Comparison of ENCODE assay signal across 8 cellular contexts in the genomic region with DNA sequence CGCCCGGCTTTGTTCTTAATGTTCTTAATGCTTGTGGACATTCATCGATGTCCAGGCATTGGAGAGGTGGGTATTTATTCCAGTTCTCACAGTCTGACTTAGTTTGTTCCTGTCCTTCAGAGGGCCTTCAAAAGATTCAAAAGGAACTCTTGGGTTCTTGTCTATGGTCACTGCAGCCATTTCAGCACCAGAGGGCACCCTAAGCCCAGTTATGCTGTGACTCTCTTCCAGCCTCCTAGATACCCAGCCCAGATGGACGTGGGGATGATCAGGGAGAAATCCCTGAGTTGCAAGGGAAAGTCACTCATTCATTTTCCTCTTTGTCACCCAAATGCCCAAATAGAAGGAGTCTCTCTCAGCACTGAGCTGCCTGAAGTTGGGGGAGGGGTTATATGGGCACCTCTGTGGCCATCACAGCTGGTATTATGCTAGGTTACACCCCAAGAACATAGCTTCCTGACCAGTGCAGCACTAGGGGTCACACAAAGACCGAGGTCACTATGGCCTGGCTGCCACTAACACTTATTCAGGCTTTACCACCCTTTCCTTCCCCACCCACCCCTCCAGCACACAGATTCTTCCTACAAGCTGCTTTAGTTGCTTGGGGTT. TPM values are rescaled to one million over a fixed set of nuclear protein-coding genes. Genes with fewer than 3 reads are reported as not detected.
DNase-seq lines count a peak whose midpoint lies in the region; ATAC-seq and TF ChIP-seq lines count a peak whose summit lies in the region.

No MANE protein-coding gene starts in this region.

- no peak overlapping the region for H3K9ac ChIP-seq in adipocyte (ENCODE audit: low read length)

- no peaks in the 10 kb centered on the region for H3K4me1 ChIP-seq in HEK293 (ENCODE audit: control insufficient read depth, insufficient read depth, low read length)
- no peaks in the 10 kb centered on the region for H3K4me1 ChIP-seq in adipocyte (ENCODE audit: control insufficient read depth, insufficient read depth, low read length)
- no peaks in the 10 kb centered on the region for H3K4me1 ChIP-seq in left ventricle myocardium inferior

- TF ChIP-seq CTCF in GM06990 (IDR thresholded peaks at IDR 0.05; ENCODE audit: insufficient read depth, low read length, poor library complexity, severe bottlenecking) (peak; percentile 81), HEK293 (tag by site-specific recombination; IDR thresholded peaks at IDR 0.05) (peak; percentile 68; the same call in 1 of the 2 replicates), left ventricle myocardium inferior (IDR thresholded peaks at IDR 0.05; ENCODE audit: borderline replicate concordance) (peak; percentile 86), retinal pigment epithelial cell (conservative IDR thresholded peaks at IDR 0.05; ENCODE audit: low read depth, low read length) (peak; percentile 90)

- POLR2A ChIA-PET in HEK293 (lab: Yijun Ruan, JAX), result interaction anchor here (0.9 kb wide), 1 partner anchor 143 kb away, joined by 3 read pairs; no protein-coding TSS in a partner anchor

- H3K4me3 ChIP-seq in GM06990 (replicated peaks; ENCODE audit: low read depth, low read length) (no peak overlapping the region), HEK293 (ENCODE audit: low read depth, low read length) (no peak overlapping the region), adipocyte (ENCODE audit: low read length) (no peak overlapping the region), left ventricle myocardium inferior (no peak overlapping the region), retinal pigment epithelial cell (ENCODE audit: low read length) (no peak overlapping the region)

- H3K9me3 ChIP-seq in HEK293 (ENCODE audit: control insufficient read depth, insufficient read depth, low read depth, low read length), result no peaks in the 10 kb centered on the region
- no peaks in the 10 kb centered on the region for H3K9me3 ChIP-seq in adipocyte (ENCODE audit: control insufficient read depth, low read length)
- H3K9me3 ChIP-seq in left ventricle myocardium inferior (replicated peaks), result no peaks in the 10 kb centered on the region

- DNase-seq in GM06990 (ENCODE audit: extremely low read depth, insufficient read length) (peak; percentile 37), NCI-H1105 treated with DMSO at 0.1 percent for 48 hours (lab: John Stamatoyannopoulos, UW) (peak; percentile 65), SW480 (ENCODE audit: low spot score) (peak; percentile 75), adipocyte (ENCODE audit: low read depth) (peak; percentile 92), left ventricle myocardium inferior (peak; percentile 61), retinal pigment epithelial cell (ENCODE audit: low read depth) (peak; percentile 31)

- H3K36me3 ChIP-seq in GM06990 (ENCODE audit: control insufficient read depth, insufficient read depth, low read length) (no peaks in the 10 kb centered on the region), HEK293 (ENCODE audit: control insufficient read depth in 2 of 2, insufficient read depth in 1 of 2, low read length in 2 of 2) (no peaks in the 10 kb centered on the region), adipocyte (ENCODE audit: control insufficient read depth, insufficient read depth, low read length, severe bottlenecking) (no peaks in the 10 kb centered on the region), left ventricle myocardium inferior (no peaks in the 10 kb centered on the region)

- H3K27me3 ChIP-seq in GM06990 (replicated peaks; ENCODE audit: control insufficient read depth, insufficient read depth, low read length), result no peaks in the 10 kb centered on the region
- no peaks in the 10 kb centered on the region for H3K27me3 ChIP-seq in adipocyte (replicated peaks; ENCODE audit: control insufficient read depth, insufficient read depth, low read length)
- peaks cover 28% of the 10 kb centered on the region for H3K27me3 ChIP-seq in left ventricle myocardium inferior (ENCODE audit: low read depth)

- H3K27ac ChIP-seq in HEK293 (ENCODE audit: extremely low read depth, low read depth, low read length) (no peak overlapping the region), left ventricle myocardium inferior (replicated peaks) (no peak overlapping the region)

- no peak for ATAC-seq in HG03460 (IDR thresholded peaks at IDR 0.05; ENCODE audit: unreplicated experiment)

- CTCF ChIA-PET in HEK293 (lab: Yijun Ruan, JAX), result interaction anchor here (0.6 to 5.4 kb wide), 30 partner anchors 16 to 1151 kb away, joined by 3 to 70 read pairs (median 3); a partner anchor contains a TSS

- intact Hi-C loops in left ventricle myocardium inferior (cut with micrococcal nuclease), result loop anchor here (1.0 kb wide), 1 partner anchor 142 kb away; no protein-coding TSS in a partner anchor

TF ChIP-seq in HEK293, 187 proteins besides CTCF, POLR2A, EP300 and RAD21:
- 0 out of 2 replicates have a peak, but pooled peaks have one; percentile 19 for TF ChIP-seq ZNF660 (tag by site-specific recombination; IDR thresholded peaks at IDR 0.05)
- TF ChIP-seq ZNF248 (tag by site-specific recombination; IDR thresholded peaks at IDR 0.05), result no peak
- no peak for TF ChIP-seq ZNF791 (tag by site-specific recombination; IDR thresholded peaks at IDR 0.05)
- 0 out of 2 replicates have a peak, but pooled peaks have one; percentile 13 for TF ChIP-seq IKZF3 (tag by site-specific recombination; IDR thresholded peaks at IDR 0.05)
- TF ChIP-seq PRDM1 (tag by site-specific recombination; IDR thresholded peaks at IDR 0.05), result peak; percentile 28; the same call in 1 of the 2 replicates
- no peak for TF ChIP-seq SCRT2 (tag by site-specific recombination; IDR thresholded peaks at IDR 0.05)
- no peak for TF ChIP-seq ZNF146 (tag by site-specific recombination; IDR thresholded peaks at IDR 0.05)
- peak; percentile 88 for TF ChIP-seq ZNF654 (tag by site-specific recombination; IDR thresholded peaks at IDR 0.05; ENCODE audit: low read depth)
- TF ChIP-seq ZNF302 (tag by site-specific recombination; IDR thresholded peaks at IDR 0.05; ENCODE audit: low read depth), result no peak
- no peak for TF ChIP-seq ZNF658 (tag by site-specific recombination; IDR thresholded peaks at IDR 0.05)

RNA-seq across cellular contexts. Expression of a gene that starts 26.5 kb away (rescaled TPM):
- total RNA-seq in left ventricle myocardium inferior, result 8.9 TPM

RNA-seq across cellular contexts. Expression of a gene that starts 38.9 kb away (rescaled TPM):
- 25.6 TPM for total RNA-seq in left ventricle myocardium inferior

Comparison
In these comparisons a context has a peak if more than half of its experiments do, and no peak if none do; other contexts are left out.
1. DNase-seq: peak in every context shown above with its lines; median percentile 92 in adipocyte; 75 in SW480; 65 in NCI-H1105 treated with DMSO at 0.1 percent for 48 hours; 61 in left ventricle myocardium inferior; 37 in GM06990; 31 in retinal pigment epithelial cell.